In the genomic region with DNA sequence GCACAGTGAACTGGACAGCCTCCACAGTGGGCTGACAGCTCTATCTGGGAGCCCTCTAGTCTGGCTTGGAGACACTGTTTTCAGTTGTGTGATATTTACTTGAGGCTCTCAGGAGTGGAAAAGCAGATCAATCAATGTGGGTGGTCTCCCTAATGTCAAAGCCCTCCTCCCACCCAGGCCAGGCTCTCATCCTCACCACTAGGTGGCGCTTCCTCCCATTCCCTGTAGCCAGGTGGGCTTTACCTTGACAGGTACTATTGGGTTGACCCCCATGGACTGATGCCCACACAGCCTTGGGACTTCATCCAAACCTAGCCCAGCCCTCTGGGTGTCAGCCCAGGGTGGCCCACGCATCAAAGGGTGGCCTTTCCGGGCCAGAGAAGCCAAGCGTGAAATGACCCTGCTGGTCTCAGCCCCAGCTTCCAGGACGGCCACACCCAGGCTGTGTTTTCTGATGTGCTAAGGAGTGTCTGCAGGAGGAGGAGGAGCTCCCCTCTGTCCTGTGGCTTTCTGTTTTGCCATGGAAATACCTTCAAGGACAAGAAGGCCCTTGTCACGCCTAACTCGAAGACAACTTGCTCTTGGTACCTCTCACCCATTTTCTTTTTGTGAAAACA, we compare ENCODE assay signal across 1 cellular context.
TF ChIP-seq lines count a peak whose summit lies in the region.

No MANE protein-coding gene starts in this region.

TF ChIP-seq in GM23338, 12 proteins besides CTCF, POLR2A, EP300 and RAD21 (continued from another document):
- TF ChIP-seq, protein P1, sequence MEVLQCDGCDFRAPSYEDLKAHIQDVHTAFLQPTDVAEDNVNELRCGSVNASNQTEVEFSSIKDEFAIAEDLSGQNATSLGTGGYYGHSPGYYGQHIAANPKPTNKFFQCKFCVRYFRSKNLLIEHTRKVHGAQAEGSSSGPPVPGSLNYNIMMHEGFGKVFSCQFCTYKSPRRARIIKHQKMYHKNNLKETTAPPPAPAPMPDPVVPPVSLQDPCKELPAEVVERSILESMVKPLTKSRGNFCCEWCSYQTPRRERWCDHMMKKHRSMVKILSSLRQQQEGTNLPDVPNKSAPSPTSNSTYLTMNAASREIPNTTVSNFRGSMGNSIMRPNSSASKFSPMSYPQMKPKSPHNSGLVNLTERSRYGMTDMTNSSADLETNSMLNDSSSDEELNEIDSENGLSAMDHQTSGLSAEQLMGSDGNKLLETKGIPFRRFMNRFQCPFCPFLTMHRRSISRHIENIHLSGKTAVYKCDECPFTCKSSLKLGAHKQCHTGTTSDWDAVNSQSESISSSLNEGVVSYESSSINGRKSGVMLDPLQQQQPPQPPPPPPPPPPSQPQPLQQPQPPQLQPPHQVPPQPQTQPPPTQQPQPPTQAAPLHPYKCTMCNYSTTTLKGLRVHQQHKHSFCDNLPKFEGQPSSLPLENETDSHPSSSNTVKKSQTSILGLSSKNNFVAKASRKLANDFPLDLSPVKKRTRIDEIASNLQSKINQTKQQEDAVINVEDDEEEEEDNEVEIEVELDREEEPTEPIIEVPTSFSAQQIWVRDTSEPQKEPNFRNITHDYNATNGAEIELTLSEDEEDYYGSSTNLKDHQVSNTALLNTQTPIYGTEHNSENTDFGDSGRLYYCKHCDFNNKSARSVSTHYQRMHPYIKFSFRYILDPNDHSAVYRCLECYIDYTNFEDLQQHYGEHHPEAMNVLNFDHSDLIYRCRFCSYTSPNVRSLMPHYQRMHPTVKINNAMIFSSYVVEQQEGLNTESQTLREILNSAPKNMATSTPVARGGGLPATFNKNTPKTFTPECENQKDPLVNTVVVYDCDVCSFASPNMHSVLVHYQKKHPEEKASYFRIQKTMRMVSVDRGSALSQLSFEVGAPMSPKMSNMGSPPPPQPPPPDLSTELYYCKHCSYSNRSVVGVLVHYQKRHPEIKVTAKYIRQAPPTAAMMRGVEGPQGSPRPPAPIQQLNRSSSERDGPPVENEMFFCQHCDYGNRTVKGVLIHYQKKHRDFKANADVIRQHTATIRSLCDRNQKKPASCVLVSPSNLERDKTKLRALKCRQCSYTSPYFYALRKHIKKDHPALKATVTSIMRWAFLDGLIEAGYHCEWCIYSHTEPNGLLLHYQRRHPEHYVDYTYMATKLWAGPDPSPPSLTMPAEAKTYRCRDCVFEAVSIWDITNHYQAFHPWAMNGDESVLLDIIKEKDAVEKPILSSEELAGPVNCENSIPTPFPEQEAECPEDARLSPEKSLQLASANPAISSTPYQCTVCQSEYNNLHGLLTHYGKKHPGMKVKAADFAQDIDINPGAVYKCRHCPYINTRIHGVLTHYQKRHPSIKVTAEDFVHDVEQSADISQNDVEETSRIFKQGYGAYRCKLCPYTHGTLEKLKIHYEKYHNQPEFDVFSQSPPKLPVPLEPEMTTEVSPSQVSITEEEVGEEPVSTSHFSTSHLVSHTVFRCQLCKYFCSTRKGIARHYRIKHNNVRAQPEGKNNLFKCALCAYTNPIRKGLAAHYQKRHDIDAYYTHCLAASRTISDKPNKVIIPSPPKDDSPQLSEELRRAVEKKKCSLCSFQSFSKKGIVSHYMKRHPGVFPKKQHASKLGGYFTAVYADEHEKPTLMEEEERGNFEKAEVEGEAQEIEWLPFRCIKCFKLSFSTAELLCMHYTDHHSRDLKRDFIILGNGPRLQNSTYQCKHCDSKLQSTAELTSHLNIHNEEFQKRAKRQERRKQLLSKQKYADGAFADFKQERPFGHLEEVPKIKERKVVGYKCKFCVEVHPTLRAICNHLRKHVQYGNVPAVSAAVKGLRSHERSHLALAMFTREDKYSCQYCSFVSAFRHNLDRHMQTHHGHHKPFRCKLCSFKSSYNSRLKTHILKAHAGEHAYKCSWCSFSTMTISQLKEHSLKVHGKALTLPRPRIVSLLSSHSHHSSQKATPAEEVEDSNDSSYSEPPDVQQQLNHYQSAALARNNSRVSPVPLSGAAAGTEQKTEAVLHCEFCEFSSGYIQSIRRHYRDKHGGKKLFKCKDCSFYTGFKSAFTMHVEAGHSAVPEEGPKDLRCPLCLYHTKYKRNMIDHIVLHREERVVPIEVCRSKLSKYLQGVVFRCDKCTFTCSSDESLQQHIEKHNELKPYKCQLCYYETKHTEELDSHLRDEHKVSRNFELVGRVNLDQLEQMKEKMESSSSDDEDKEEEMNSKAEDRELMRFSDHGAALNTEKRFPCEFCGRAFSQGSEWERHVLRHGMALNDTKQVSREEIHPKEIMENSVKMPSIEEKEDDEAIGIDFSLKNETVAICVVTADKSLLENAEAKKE (CRISPR knock-in tag; IDR thresholded peaks at IDR 0.05) = no peak
- TF ChIP-seq, protein P2, sequence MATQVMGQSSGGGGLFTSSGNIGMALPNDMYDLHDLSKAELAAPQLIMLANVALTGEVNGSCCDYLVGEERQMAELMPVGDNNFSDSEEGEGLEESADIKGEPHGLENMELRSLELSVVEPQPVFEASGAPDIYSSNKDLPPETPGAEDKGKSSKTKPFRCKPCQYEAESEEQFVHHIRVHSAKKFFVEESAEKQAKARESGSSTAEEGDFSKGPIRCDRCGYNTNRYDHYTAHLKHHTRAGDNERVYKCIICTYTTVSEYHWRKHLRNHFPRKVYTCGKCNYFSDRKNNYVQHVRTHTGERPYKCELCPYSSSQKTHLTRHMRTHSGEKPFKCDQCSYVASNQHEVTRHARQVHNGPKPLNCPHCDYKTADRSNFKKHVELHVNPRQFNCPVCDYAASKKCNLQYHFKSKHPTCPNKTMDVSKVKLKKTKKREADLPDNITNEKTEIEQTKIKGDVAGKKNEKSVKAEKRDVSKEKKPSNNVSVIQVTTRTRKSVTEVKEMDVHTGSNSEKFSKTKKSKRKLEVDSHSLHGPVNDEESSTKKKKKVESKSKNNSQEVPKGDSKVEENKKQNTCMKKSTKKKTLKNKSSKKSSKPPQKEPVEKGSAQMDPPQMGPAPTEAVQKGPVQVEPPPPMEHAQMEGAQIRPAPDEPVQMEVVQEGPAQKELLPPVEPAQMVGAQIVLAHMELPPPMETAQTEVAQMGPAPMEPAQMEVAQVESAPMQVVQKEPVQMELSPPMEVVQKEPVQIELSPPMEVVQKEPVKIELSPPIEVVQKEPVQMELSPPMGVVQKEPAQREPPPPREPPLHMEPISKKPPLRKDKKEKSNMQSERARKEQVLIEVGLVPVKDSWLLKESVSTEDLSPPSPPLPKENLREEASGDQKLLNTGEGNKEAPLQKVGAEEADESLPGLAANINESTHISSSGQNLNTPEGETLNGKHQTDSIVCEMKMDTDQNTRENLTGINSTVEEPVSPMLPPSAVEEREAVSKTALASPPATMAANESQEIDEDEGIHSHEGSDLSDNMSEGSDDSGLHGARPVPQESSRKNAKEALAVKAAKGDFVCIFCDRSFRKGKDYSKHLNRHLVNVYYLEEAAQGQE (IDR thresholded peaks at IDR 0.05; ENCODE audit: unreplicated experiment) = no peak
